ENCODE assay signal across 18 cellular contexts in the genomic region with DNA sequence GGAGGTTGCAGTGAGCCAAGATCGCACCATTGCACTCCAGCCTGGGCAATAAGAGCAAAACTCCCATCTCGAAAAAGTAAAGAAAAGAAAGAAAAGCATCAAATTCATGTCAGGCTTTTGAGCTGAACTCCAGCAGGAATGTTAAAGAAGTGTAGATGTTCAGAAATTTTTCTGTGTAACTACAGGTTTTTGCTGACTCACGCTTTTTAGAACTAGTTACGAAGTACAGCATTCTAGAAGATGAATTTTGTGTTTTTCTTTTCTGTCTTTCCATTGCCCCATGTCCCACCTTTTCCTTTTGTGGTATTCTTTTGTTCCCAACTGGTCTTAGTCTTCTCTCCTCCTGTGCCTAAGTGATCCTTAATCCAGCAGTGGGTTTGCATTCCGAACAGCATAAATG. TPM values are rescaled to one million over a fixed set of nuclear protein-coding genes. Genes with fewer than 3 reads are reported as not detected.
DNase-seq lines count a peak whose midpoint lies in the region; ATAC-seq, FAIRE-seq and TF ChIP-seq lines count a peak whose summit lies in the region.
"Had no signal": no experiment of that assay in that cellular context is flagged by ENCODE, and none has a peak within 500 bp of the region (broad histone marks: within the 10 kb centered on the region; RNA-seq: fewer than 3 reads in every experiment).

No MANE protein-coding gene starts in this region.

- H3K9ac ChIP-seq in H1 (replicated peaks in 1 of 4; ENCODE audit: extremely low read depth in 1 of 4, low read depth in 3 of 4, low read length in 3 of 4), result no peak overlapping the region
- no peak overlapping the region for H3K9ac ChIP-seq in GM23248
- H3K9ac ChIP-seq: BLaER1 had no signal

- TF ChIP-seq RAD21 in H1 (IDR thresholded peaks at IDR 0.05 in 1 of 2, conservative IDR thresholded peaks at IDR 0.05 in 1 of 2; ENCODE audit: low read depth in 2 of 2, low read length in 2 of 2), result no peak

- no peak overlapping the region for H4K91ac ChIP-seq in H1 (replicated peaks; ENCODE audit: insufficient read length, low read length)

- TF ChIP-seq CTCF in GM23338 (conservative IDR thresholded peaks at IDR 0.05; ENCODE audit: low read depth in 2 of 2), result no peak
- TF ChIP-seq CTCF in H1 (IDR thresholded peaks at IDR 0.05; ENCODE audit: control extremely low read depth in 1 of 3, insufficient read depth in 1 of 3, low read depth in 1 of 3, low read length in 3 of 3), result no peak

- POLR2A ChIA-PET in H1 (lab: Charles Lee; ENCODE audit: partially characterized antibody), result no interaction called here

- H3K14ac ChIP-seq in H1 (ENCODE audit: insufficient read length), result no peak overlapping the region

- H3K27me3 ChIP-seq in GM23338 (ENCODE audit: insufficient read depth), result no peaks in the 10 kb centered on the region
- H3K27me3 ChIP-seq in H1 (replicated peaks in 1 of 4; ENCODE audit: control insufficient read depth in 3 of 4, extremely low read depth in 1 of 4, insufficient read depth in 3 of 4, low read length in 3 of 4), result no peaks in the 10 kb centered on the region
- no peaks in the 10 kb centered on the region for H3K27me3 ChIP-seq in GM23248 (replicated peaks; ENCODE audit: insufficient read depth)
- H3K27me3 ChIP-seq: BLaER1 had no signal

- WGBS in H1 (ENCODE audit: extremely low coverage in 1 of 2, insufficient coverage in 1 of 2, insufficient read length in 1 of 2, insufficient replicate concordance in 2 of 2, low coverage in 1 of 2, low lambda C conversion rate in 2 of 2, missing lambda C conversion rate in 1 of 2), 2 experiments, result 93% methylated on average over 5 of the region's 5 CpGs; no CpG with 5 or more reads in 1 of the 2 experiments
- 89 to 96% methylated on average over 5 of the region's 5 CpGs for WGBS in GM23248 (ENCODE audit: low coverage in 1 of 2, low lambda C conversion rate in 2 of 2, missing lambda C conversion rate in 2 of 2), 2 experiments

- 0 out of 2 replicates have a peak, but pooled peaks cover 3% of the 10 kb centered on the region for H3K79me1 ChIP-seq in H1 (ENCODE audit: low read depth, low read length)

- no peak overlapping the region for H3K4ac ChIP-seq in H1 (replicated peaks; ENCODE audit: insufficient read length, low read depth, low read length)

- no peaks in the 10 kb centered on the region for H3K9me2 ChIP-seq in GM23338 (ENCODE audit: insufficient read depth)
- no peaks in the 10 kb centered on the region for H3K9me2 ChIP-seq in GM23248 (ENCODE audit: insufficient read depth)

- no peak overlapping the region for H2BK5ac ChIP-seq in H1 (ENCODE audit: low read depth, low read length)

- H3K4me3 ChIP-seq in GM23338, result no peak overlapping the region
- no peak overlapping the region for H3K4me3 ChIP-seq in H1 (ENCODE audit: extremely low read depth in 1 of 4, insufficient read depth in 2 of 4, low read depth in 3 of 4, low read length in 4 of 4)
- no peak overlapping the region for H3K4me3 ChIP-seq in GM23248
- H3K4me3 ChIP-seq: BLaER1, HAP-1 had no signal

- DNase-seq in activated T-cell treated with anti-CD3 and anti-CD28 coated beads, Interleukin-2, amount 50 U/mL, for 24 hours, result no peak
- no peak for DNase-seq in activated T-cell treated with anti-CD3 and anti-CD28 coated beads, Interleukin-2, amount 50 U/mL, for 48 hours
- DNase-seq in GM23338 (ENCODE audit: low spot score), result no peak
- no peak for DNase-seq in H1 (ENCODE audit: low read depth in 1 of 2, low spot score in 2 of 2)
- DNase-seq in stimulated activated effector memory CD8-positive, alpha-beta T cell treated with anti-CD3 and anti-CD28 coated beads, Interleukin-12 subunit alpha, Interleukin-12 subunit beta, amount 100 ng/mL, for 72 hours (ENCODE audit: low spot score in 2 of 2), result no peak
- no peak for DNase-seq in stimulated activated CD4-positive, alpha-beta T cell treated with anti-CD3 and anti-CD28 coated beads, Interleukin-2, amount 100 ng/mL, for 48 hours
- DNase-seq in GM23248, result no peak
- DNase-seq in activated naive CD4-positive, alpha-beta T cell treated with anti-CD3 and anti-CD28 coated beads, Interleukin-2, amount 10 ng/mL, durations not matched to agents 7 days and 5 days, result no peak
- DNase-seq: AML-193; CD8-positive, alpha-beta memory T cell; DMS53; GF-D8 had no signal

- H3K36me3 ChIP-seq in GM23338 (ENCODE audit: insufficient read depth), result peaks cover 13% of the 10 kb centered on the region; the same call in 1 of the 2 replicates
- peaks cover 9 to 41% (median 29%) of the 10 kb centered on the region in 4 experiments; a peak in 6 of 8 replicates for H3K36me3 ChIP-seq in H1 (ENCODE audit: control insufficient read depth in 2 of 4, insufficient read depth in 4 of 4, low read length in 3 of 4)
- H3K36me3 ChIP-seq in GM23248 (ENCODE audit: low read depth), result peaks cover 30% of the 10 kb centered on the region; the same call in 1 of the 2 replicates

- no peaks in the 10 kb centered on the region for H3K9me3 ChIP-seq in H1 (ENCODE audit: insufficient read depth in 2 of 2, low read depth in 1 of 2, low read length in 1 of 2)
- H3K9me3 ChIP-seq in GM23248 (ENCODE audit: low read depth), result no peaks in the 10 kb centered on the region
- H3K9me3 ChIP-seq: HAP-1 had no signal

- no peak overlapping the region for H3K18ac ChIP-seq in H1 (ENCODE audit: extremely low read depth, low read length)

- H3K27ac Mint-ChIP-seq in activated T-cell treated with anti-CD3 and anti-CD28 coated beads, Interleukin-2, amount 50 U/mL, for 24 hours, result peak overlapping the region; percentile 53
- H3K27ac Mint-ChIP-seq in GM23338, result peak overlapping the region; percentile 58
- peak overlapping the region; percentile 34 for H3K27ac Mint-ChIP-seq in stimulated activated effector memory CD8-positive, alpha-beta T cell treated with anti-CD3 and anti-CD28 coated beads, Interleukin-12 subunit alpha, Interleukin-12 subunit beta, amount 100 ng/mL, for 72 hours
- no peak overlapping the region for H3K27ac Mint-ChIP-seq in activated naive CD4-positive, alpha-beta T cell treated with anti-CD3 and anti-CD28 coated beads, Interleukin-2, amount 10 ng/mL, durations not matched to agents 7 days and 5 days
- H3K27ac Mint-ChIP-seq: IgD-negative memory B cell had no signal

- no peak overlapping the region for H3K4me2 ChIP-seq in GM23338
- no peak overlapping the region for H3K4me2 ChIP-seq in H1 (ENCODE audit: insufficient read depth in 1 of 2, low read depth in 2 of 2, low read length in 2 of 2)
- no peak overlapping the region for H3K4me2 ChIP-seq in GM23248 (ENCODE audit: unreplicated experiment)

- H3K27ac ChIP-seq in GM23338 (ENCODE audit: low read depth) (no peak overlapping the region), H1 (ENCODE audit: low read depth, low read length) (no peak overlapping the region), GM23248 (no peak overlapping the region)
- H3K27ac ChIP-seq: 22Rv1, HL-60 had no signal

- H3K4me1 ChIP-seq in GM23338 (ENCODE audit: insufficient read depth), result no peaks in the 10 kb centered on the region
- no peaks in the 10 kb centered on the region for H3K4me1 ChIP-seq in H1 (replicated peaks in 1 of 4; ENCODE audit: control insufficient read depth in 3 of 4, insufficient read depth in 4 of 4, low read length in 3 of 4)
- peaks cover 7% of the 10 kb centered on the region; the same call in 1 of the 2 replicates for H3K4me1 ChIP-seq in GM23248 (ENCODE audit: insufficient read depth)
- H3K4me1 ChIP-seq: HAP-1 had no signal

- CTCF ChIA-PET in H1 (lab: Charles Lee; ENCODE audit: partially characterized antibody), result interaction anchor here (0.9 to 1.9 kb wide), 4 partner anchors 16 to 232 kb away, joined by 4 to 5 read pairs (median 4); no protein-coding TSS in a partner anchor
- CTCF ChIA-PET in activated naive CD4-positive, alpha-beta T cell treated with anti-CD3 and anti-CD28 coated beads, Interleukin-2, amount 10 ng/mL, durations not matched to agents 7 days and 5 days (lab: Charles Lee), result no interaction called here

- no peaks in the 10 kb centered on the region for H3K27me3 Mint-ChIP-seq in activated T-cell treated with anti-CD3 and anti-CD28 coated beads, Interleukin-2, amount 50 U/mL, for 24 hours
- peaks cover 2% of the 10 kb centered on the region for H3K27me3 Mint-ChIP-seq in GM23338 (ENCODE audit: insufficient read depth, low read depth, poor library complexity)
- no peaks in the 10 kb centered on the region for H3K27me3 Mint-ChIP-seq in activated naive CD4-positive, alpha-beta T cell treated with anti-CD3 and anti-CD28 coated beads, Interleukin-2, amount 10 ng/mL, durations not matched to agents 7 days and 5 days
- H3K27me3 Mint-ChIP-seq: CD8-positive, alpha-beta memory T cell; IgD-negative memory B cell had no signal

- no peaks in the 10 kb centered on the region for H3F3A ChIP-seq in GM23338 (replicated peaks; ENCODE audit: low read depth)
- no peaks in the 10 kb centered on the region for H3F3A ChIP-seq in GM23248 (ENCODE audit: insufficient read depth)

- H3K79me2 ChIP-seq in GM23338 (replicated peaks; ENCODE audit: insufficient read depth), result no peaks in the 10 kb centered on the region
- H3K79me2 ChIP-seq in H1 (ENCODE audit: control insufficient read depth in 1 of 2, insufficient read depth in 2 of 2, low read length in 2 of 2), result no peaks in the 10 kb centered on the region
- no peaks in the 10 kb centered on the region for H3K79me2 ChIP-seq in GM23248 (ENCODE audit: insufficient read depth)

- no peak for TF ChIP-seq POLR2A in H1 (IDR thresholded peaks at IDR 0.05; ENCODE audit: control extremely low read depth in 1 of 2, low read depth in 2 of 2, low read length in 2 of 2)

- H3K23me2 ChIP-seq in H1 (ENCODE audit: low read depth, low read length), result no peaks in the 10 kb centered on the region

- H4K8ac ChIP-seq in H1 (ENCODE audit: extremely low read depth, insufficient read depth, low read length), result no peak overlapping the region

- H4K5ac ChIP-seq in H1 (ENCODE audit: insufficient read length, low read depth, low read length), result no peak overlapping the region

- H3K56ac ChIP-seq in H1 (replicated peaks; ENCODE audit: insufficient read length, low read depth, low read length), result no peak overlapping the region

- H3K4me1 Mint-ChIP-seq in activated T-cell treated with anti-CD3 and anti-CD28 coated beads, Interleukin-2, amount 50 U/mL, for 24 hours (ENCODE audit: low read depth), result peaks cover 9% of the 10 kb centered on the region
- no peaks in the 10 kb centered on the region for H3K4me1 Mint-ChIP-seq in GM23338
- H3K4me1 Mint-ChIP-seq in stimulated activated effector memory CD8-positive, alpha-beta T cell treated with anti-CD3 and anti-CD28 coated beads, Interleukin-12 subunit alpha, Interleukin-12 subunit beta, amount 100 ng/mL, for 72 hours, result peaks cover 14% of the 10 kb centered on the region
- peaks cover 14% of the 10 kb centered on the region for H3K4me1 Mint-ChIP-seq in activated naive CD4-positive, alpha-beta T cell treated with anti-CD3 and anti-CD28 coated beads, Interleukin-2, amount 10 ng/mL, durations not matched to agents 7 days and 5 days
- H3K4me1 Mint-ChIP-seq: CD8-positive, alpha-beta memory T cell had no signal

- ATAC-seq in GM23338, result no peak
- ATAC-seq in stimulated activated effector memory CD8-positive, alpha-beta T cell treated with anti-CD3 and anti-CD28 coated beads, Interleukin-12 subunit alpha, Interleukin-12 subunit beta, amount 100 ng/mL, for 72 hours, result no peak

- no peak for FAIRE-seq in H1 (lab: Jason Lieb, UNC)
- FAIRE-seq: GM19239 had no signal

- H3K9me3 Mint-ChIP-seq in activated T-cell treated with anti-CD3 and anti-CD28 coated beads, Interleukin-2, amount 50 U/mL, for 24 hours, result no peaks in the 10 kb centered on the region
- H3K9me3 Mint-ChIP-seq in GM23338, result no peaks in the 10 kb centered on the region
- H3K9me3 Mint-ChIP-seq in stimulated activated effector memory CD8-positive, alpha-beta T cell treated with anti-CD3 and anti-CD28 coated beads, Interleukin-12 subunit alpha, Interleukin-12 subunit beta, amount 100 ng/mL, for 72 hours, result no peaks in the 10 kb centered on the region
- no peaks in the 10 kb centered on the region for H3K9me3 Mint-ChIP-seq in activated naive CD4-positive, alpha-beta T cell treated with anti-CD3 and anti-CD28 coated beads, Interleukin-2, amount 10 ng/mL, durations not matched to agents 7 days and 5 days
- H3K9me3 Mint-ChIP-seq: CD8-positive, alpha-beta memory T cell; IgD-negative memory B cell had no signal

- TF ChIP-seq EP300 in H1 (IDR thresholded peaks at IDR 0.05; ENCODE audit: borderline replicate concordance in 1 of 2, low read depth in 2 of 2, low read length in 2 of 2), result no peak

- in situ Hi-C loops in GM23248 (cut with MboI), result no loop called here

- 0 out of 2 replicates have a peak, but pooled peaks cover 6% of the 10 kb centered on the region for H4K20me1 ChIP-seq in GM23338 (replicated peaks; ENCODE audit: insufficient read depth)
- H4K20me1 ChIP-seq in H1 (replicated peaks in 1 of 2; ENCODE audit: control insufficient read depth in 1 of 2, insufficient read depth in 2 of 2, low read length in 2 of 2), result peaks cover 2% of the 10 kb centered on the region in 2 experiments
- H4K20me1 ChIP-seq in GM23248 (ENCODE audit: insufficient read depth), result no peaks in the 10 kb centered on the region
- H4K20me1 ChIP-seq: BLaER1 had no signal

- H3K23ac ChIP-seq in H1 (ENCODE audit: insufficient read length), result no peak overlapping the region

- H2AK5ac ChIP-seq in H1 (ENCODE audit: low read depth, low read length), result no peak overlapping the region

- H2BK20ac ChIP-seq in H1 (ENCODE audit: low read length), result no peak overlapping the region

- H2BK15ac ChIP-seq in H1 (ENCODE audit: low read length), result no peak overlapping the region

- H3K36me3 Mint-ChIP-seq in activated T-cell treated with anti-CD3 and anti-CD28 coated beads, Interleukin-2, amount 50 U/mL, for 24 hours (ENCODE audit: low read depth), result peaks cover 85% of the 10 kb centered on the region
- H3K36me3 Mint-ChIP-seq in GM23338 (ENCODE audit: low read depth), result peaks cover 38% of the 10 kb centered on the region
- peaks cover 77% of the 10 kb centered on the region for H3K36me3 Mint-ChIP-seq in stimulated activated effector memory CD8-positive, alpha-beta T cell treated with anti-CD3 and anti-CD28 coated beads, Interleukin-12 subunit alpha, Interleukin-12 subunit beta, amount 100 ng/mL, for 72 hours
- peaks cover 54% of the 10 kb centered on the region for H3K36me3 Mint-ChIP-seq in activated naive CD4-positive, alpha-beta T cell treated with anti-CD3 and anti-CD28 coated beads, Interleukin-2, amount 10 ng/mL, durations not matched to agents 7 days and 5 days

- H2AFZ ChIP-seq in GM23338 (no peak overlapping the region), H1 (ENCODE audit: low read length) (no peak overlapping the region), GM23248 (no peak overlapping the region)

- no peak overlapping the region for H2BK12ac ChIP-seq in H1 (ENCODE audit: low read depth, low read length)

- H2BK120ac ChIP-seq in H1 (replicated peaks; ENCODE audit: low read depth, low read length), result no peak overlapping the region

- H3K4me3 Mint-ChIP-seq in activated T-cell treated with anti-CD3 and anti-CD28 coated beads, Interleukin-2, amount 50 U/mL, for 24 hours, result no peak overlapping the region
- H3K4me3 Mint-ChIP-seq in GM23338, result no peak overlapping the region
- H3K4me3 Mint-ChIP-seq in stimulated activated effector memory CD8-positive, alpha-beta T cell treated with anti-CD3 and anti-CD28 coated beads, Interleukin-12 subunit alpha, Interleukin-12 subunit beta, amount 100 ng/mL, for 72 hours, result no peak overlapping the region
- H3K4me3 Mint-ChIP-seq in activated naive CD4-positive, alpha-beta T cell treated with anti-CD3 and anti-CD28 coated beads, Interleukin-2, amount 10 ng/mL, durations not matched to agents 7 days and 5 days, result no peak overlapping the region
- H3K4me3 Mint-ChIP-seq: CD8-positive, alpha-beta memory T cell had no signal

RNA-seq across cellular contexts. Expression of gene HORMAD2, which starts 56.0 kb away (rescaled TPM):
- not detected in 2 replicates for total RNA-seq in GM23338 (2014; rRNA removed; shearing (Covaris generic))
- polyA plus RNA-seq in GM23338 (2016; fragmentation: Nextera tagmentation; extraction: Ambion mirVana) (0.37 and 0.40 TPM in 2 replicates), H1 (2011; rRNA removed) (0.03 TPM in 1 of 2 replicates, not detected in the other), GM23248 (2016; fragmentation: Nextera tagmentation; extraction: Ambion mirVana) (not detected in 2 replicates)
- not detected in 2 replicates for total RNA-seq in H1 (2021; fragmentation: NEBNext Ultra II Directional; extraction: Animal tissue kit (Norgen Biotek cat#: 25700))
- polyA plus RNA-seq in H1 (2011; cell fraction: cytosol; rRNA removed), result not detected
- polyA plus RNA-seq in H1 (2011; cell fraction: nucleus; rRNA removed), result not detected
- not detected in 4 replicates for polyA plus RNA-seq in H1 (2012, experiment 1 of 2)
- polyA plus RNA-seq in H1 (2012, experiment 2 of 2), result not detected
- polyA plus RNA-seq in H1 (2013, experiment 1 of 2), result 0.20 TPM
- polyA plus RNA-seq in H1 (2013, experiment 2 of 2), result 0.09 TPM
- not detected in 2 replicates for polyA minus RNA-seq in H1 (2011; rRNA and poly(A)+ RNA removed)
- not detected for polyA minus RNA-seq in H1 (2011; cell fraction: cytosol; rRNA and poly(A)+ RNA removed)
- polyA minus RNA-seq in H1 (2011; cell fraction: nucleus; rRNA and poly(A)+ RNA removed), result not detected
- not detected in 2 replicates for total RNA-seq in GM23248 (2014; rRNA removed; shearing (Covaris generic))
- total RNA-seq: CD8-positive, alpha-beta memory T cell had no signal
- polyA plus RNA-seq: CD8-positive, alpha-beta memory T cell; IgD-negative memory B cell had no signal
